In genomic region chrX:47193475-47194241, GRCh38 we compare ENCODE assay signal across 8 cellular contexts. TPM values are rescaled to one million over a fixed set of nuclear protein-coding genes. Genes with fewer than 3 reads are reported as not detected.
DNase-seq lines count a peak whose midpoint lies in the region; ATAC-seq and TF ChIP-seq lines count a peak whose summit lies in the region.

Gene UBA1, plus strand, starts transcription at chrX:47193829. Its CDS starts 4,974 bp downstream, at chrX:47198803.

- peak; percentile 74 for ATAC-seq in memory B cell (ENCODE audit: low read depth)

- CTCF ChIA-PET in activated CD8-positive, alpha-beta memory T cell treated with anti-CD3 and anti-CD28 coated beads for 36 hours (lab: Charles Lee): interaction anchor here (1.5 kb wide), 1 partner anchor 191 kb away, joined by 3 read pairs; no protein-coding TSS in a partner anchor

- peak within 1 kb of the TSS; percentile 95 for H3K27ac Mint-ChIP-seq in memory B cell

- peak within 1 kb of the TSS; percentile 95 for H3K4me3 Mint-ChIP-seq in memory B cell

- H3K27me3 Mint-ChIP-seq in memory B cell: no peaks in the 10 kb centered on the region

- no peaks in the 10 kb centered on the region for H3K9me3 Mint-ChIP-seq in memory B cell

- H3K36me3 Mint-ChIP-seq in memory B cell: peaks cover 8% of the 10 kb centered on the region

- H3K4me1 Mint-ChIP-seq in memory B cell: peaks cover 30% of the 10 kb centered on the region

- DNase-seq in COLO668 (lab: John Stamatoyannopoulos, UW; ENCODE audit: unreplicated experiment) (peak; percentile 93), GM20000 (ENCODE audit: low spot score) (peak; percentile 80), HT1080 (ENCODE audit: low read depth) (peak; percentile 90), NOMO-1 (lab: John Stamatoyannopoulos, UW; ENCODE audit: unreplicated experiment in 2 of 2) (peak; percentile 97 to 99), memory B cell (ENCODE audit: low spot score in 2 of 2) (peak; percentile 85 to 96)
- DNase-seq in effector CD8-positive, alpha-beta T cell (lab: John Stamatoyannopoulos, UW): peak; percentile 90
- DNase-seq in stimulated activated CD8-positive, alpha-beta memory T cell treated with anti-CD3 and anti-CD28 coated beads, Interleukin-12 subunit alpha, Interleukin-12 subunit beta, amount 100 ng/mL, for 24 hours (ENCODE audit: extremely low read depth): peak; percentile 73

- peak; percentile 26 for TF ChIP-seq CTCF in GM20000 (IDR thresholded peaks at IDR 0.05; ENCODE audit: extremely low read depth, missing control alignments)

- POLR2A ChIA-PET in activated CD8-positive, alpha-beta memory T cell treated with anti-CD3 and anti-CD28 coated beads for 36 hours (lab: Charles Lee): no interaction called here

RNA-seq across cellular contexts. Expression of gene UBA1, which starts in this region (rescaled TPM):
- 172 and 212 TPM in 2 replicates for total RNA-seq in HT1080 (2014; rRNA removed; shearing (Covaris generic))
- 160 and 176 TPM in 2 replicates for polyA plus RNA-seq in HT1080 (2015; cell fraction: cytosol; rRNA removed)
- 462 and 466 TPM in 2 replicates for polyA plus RNA-seq in HT1080 (2015; cell fraction: nucleus; rRNA removed)
- 100 to 1,000 TPM; 233 to 258 TPM for total RNA-seq in activated CD8-positive, alpha-beta memory T cell treated with anti-CD3 and anti-CD28 coated beads for 36 hours

Comparison
In these comparisons a context has a peak if more than half of its experiments do, and no peak if none do; other contexts are left out.
1. Peak in every context shown above with its lines: DNase-seq and ATAC-seq.